ENCODE assay signal across 8 cellular contexts in the genomic region with DNA sequence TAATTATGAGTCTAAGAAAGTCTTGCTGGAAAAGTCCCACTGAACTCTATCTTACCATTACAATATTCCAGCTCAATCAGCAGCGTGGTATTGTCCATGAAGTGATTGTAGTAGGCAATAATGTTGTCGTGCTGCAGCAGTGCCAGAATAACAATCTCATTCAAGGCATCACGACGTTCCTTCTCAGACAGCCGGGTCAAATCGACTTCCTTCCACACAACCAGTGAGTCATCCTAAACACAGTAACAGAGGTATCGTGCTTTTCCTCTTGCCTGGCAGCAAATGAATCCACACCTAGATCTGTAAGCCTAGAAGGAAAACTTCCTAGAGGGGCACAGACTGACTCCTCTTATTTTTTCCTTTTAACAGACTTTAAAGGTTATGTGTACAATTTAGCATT. TPM values are rescaled to one million over a fixed set of nuclear protein-coding genes. Genes with fewer than 3 reads are reported as not detected.
DNase-seq lines count a peak whose midpoint lies in the region; ATAC-seq and TF ChIP-seq lines count a peak whose summit lies in the region.

No MANE protein-coding gene starts in this region.

- CTCF ChIA-PET in activated B cell treated with CpG ODN at 0.5 μM for 24 hours (lab: Charles Lee) = interaction anchor here (0.8 kb wide), 1 partner anchor 533 kb away, joined by 3 read pairs; no protein-coding TSS in a partner anchor

- no peak overlapping the region for H3K27ac ChIP-seq in foreskin keratinocyte

- H3K36me3 Mint-ChIP-seq in activated B cell treated with CpG ODN at 0.5 μM for 24 hours (ENCODE audit: low read depth) = peaks cover 45% of the 10 kb centered on the region
- peaks cover 2% of the 10 kb centered on the region for H3K36me3 Mint-ChIP-seq in mesothelial cell of epicardium

- H3K4me1 ChIP-seq in foreskin keratinocyte = peaks cover 25% of the 10 kb centered on the region

- ATAC-seq in activated B cell treated with CpG ODN at 0.5 μM for 24 hours (ENCODE audit: low read depth) (no peak), foreskin keratinocyte (peak; percentile 61), HG02588 (IDR thresholded peaks at IDR 0.05; ENCODE audit: unreplicated experiment) (no peak), HG02884 (IDR thresholded peaks at IDR 0.05; ENCODE audit: unreplicated experiment) (no peak)

- H3K9me3 Mint-ChIP-seq in activated B cell treated with CpG ODN at 0.5 μM for 24 hours (no peaks in the 10 kb centered on the region), mesothelial cell of epicardium (no peaks in the 10 kb centered on the region)

- DNase-seq in activated T-cell treated with anti-CD3 and anti-CD28 coated beads for 48 hours (ENCODE audit: low read depth) (peak; percentile 6), activated T-cell treated with anti-CD3 and anti-CD28 coated beads for 4 hours (no peak), activated B cell treated with CpG ODN at 0.5 μM for 24 hours (no peak), foreskin keratinocyte (peak; percentile 54 to 77), stromal cell of bone marrow (ENCODE audit: low read depth) (peak; percentile 26), mesothelial cell of epicardium (ENCODE audit: low spot score in 2 of 2, unreplicated experiment in 2 of 2) (no peak)

- no peaks in the 10 kb centered on the region for H3K27me3 ChIP-seq in foreskin keratinocyte

- POLR2A ChIA-PET in activated B cell treated with CpG ODN at 0.5 μM for 24 hours (lab: Charles Lee) = interaction anchor here (0.6 to 0.7 kb wide), 2 partner anchors 73 to 199 kb away, joined by 3 read pairs; no protein-coding TSS in a partner anchor

- H3K27me3 Mint-ChIP-seq in activated B cell treated with CpG ODN at 0.5 μM for 24 hours (no peaks in the 10 kb centered on the region), mesothelial cell of epicardium (ENCODE audit: low read depth) (no peaks in the 10 kb centered on the region)

- TF ChIP-seq CTCF in activated B cell treated with CpG ODN at 0.5 μM for 24 hours (IDR thresholded peaks at IDR 0.05) (no peak), foreskin keratinocyte (conservative IDR thresholded peaks at IDR 0.05) (no peak), mesothelial cell of epicardium (IDR thresholded peaks at IDR 0.05; ENCODE audit: unreplicated experiment) (no peak)

- H3K4me3 Mint-ChIP-seq in activated B cell treated with CpG ODN at 0.5 μM for 24 hours (no peak overlapping the region), mesothelial cell of epicardium (no peak overlapping the region)

- H3K4me1 Mint-ChIP-seq in activated B cell treated with CpG ODN at 0.5 μM for 24 hours (peaks cover 38% of the 10 kb centered on the region), mesothelial cell of epicardium (peaks cover 31% of the 10 kb centered on the region)

- intact Hi-C loops in activated B cell treated with CpG ODN at 0.5 μM for 24 hours (cut with micrococcal nuclease) = no loop called here

- peak overlapping the region; percentile 15 for H3K27ac Mint-ChIP-seq in activated B cell treated with CpG ODN at 0.5 μM for 24 hours
- no peak overlapping the region for H3K27ac Mint-ChIP-seq in mesothelial cell of epicardium

RNA-seq across cellular contexts. Expression of a gene that starts 2.9 kb away (rescaled TPM):
- total RNA-seq in activated B cell treated with CpG ODN at 0.5 μM for 24 hours (96.1 and 97.7 TPM in 2 replicates), foreskin keratinocyte (22.9 and 24.2 TPM in 2 replicates), mesothelial cell of epicardium (116 to 133 TPM (median 121 TPM) in 3 replicates)
- 13.3 and 16.6 TPM in 2 replicates for polyA plus RNA-seq in foreskin keratinocyte

RNA-seq across cellular contexts. Expression of a gene that starts 52.4 kb away (rescaled TPM):
- total RNA-seq in activated B cell treated with CpG ODN at 0.5 μM for 24 hours = 124 and 130 TPM in 2 replicates
- 334 and 336 TPM in 2 replicates for total RNA-seq in foreskin keratinocyte
- polyA plus RNA-seq in foreskin keratinocyte = 243 and 254 TPM in 2 replicates
- 237 to 242 TPM (median 241 TPM) in 3 replicates for total RNA-seq in mesothelial cell of epicardium

RNA-seq across cellular contexts. Expression of a gene that starts 54.5 kb away (rescaled TPM):
- total RNA-seq in activated B cell treated with CpG ODN at 0.5 μM for 24 hours (0.91 TPM in 1 of 2 replicates, not detected in the other), foreskin keratinocyte (0.78 and 1.5 TPM in 2 replicates), mesothelial cell of epicardium (2.3 to 3.6 TPM (median 2.4 TPM) in 3 replicates)
- polyA plus RNA-seq in foreskin keratinocyte = 0.94 TPM in 2 replicates

Comparison
In these comparisons a context has a peak if more than half of its experiments do, and no peak if none do; other contexts are left out.
1. DNase-seq: peak in activated T-cell treated with anti-CD3 and anti-CD28 coated beads for 48 hours (single experiment), foreskin keratinocyte (2 of 2) and stromal cell of bone marrow (single experiment); none in activated T-cell treated with anti-CD3 and anti-CD28 coated beads for 4 hours (single experiment), activated B cell treated with CpG ODN at 0.5 μM for 24 hours (single experiment) and mesothelial cell of epicardium (0 of 2).